ENCODE assay signal across 1 cellular context in the genomic region with DNA sequence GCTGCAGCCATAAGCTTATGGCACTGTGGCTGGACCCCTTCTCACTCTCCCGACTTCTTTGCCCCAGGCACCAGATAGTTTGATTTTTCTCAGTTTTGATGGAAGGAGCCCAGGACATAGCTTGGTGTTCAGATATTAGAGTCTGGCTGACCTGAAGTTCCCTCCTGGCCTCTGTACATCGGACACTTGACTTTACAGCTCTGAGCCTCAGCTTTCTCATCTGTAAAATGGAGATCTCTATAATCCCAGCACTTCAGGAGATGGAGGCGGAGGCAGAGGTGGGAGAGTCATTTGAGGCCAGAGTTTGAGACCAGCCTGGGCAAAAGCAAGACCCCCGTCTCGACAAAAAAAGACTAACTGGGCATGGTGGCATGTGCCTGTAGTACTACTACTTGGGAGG.
TF ChIP-seq lines count a peak whose summit lies in the region.

No MANE protein-coding gene starts in this region.

TF ChIP-seq in SK-N-SH, 30 proteins besides CTCF, POLR2A, EP300 and RAD21 (continued from another document):
- TF ChIP-seq NRF1 (IDR thresholded peaks at IDR 0.05; ENCODE audit: low read depth, low read length) (no peak), TAF1 (IDR thresholded peaks at IDR 0.05; ENCODE audit: borderline replicate concordance, low read depth, low read length) (no peak), MXI1 (IDR thresholded peaks at IDR 0.05; ENCODE audit: low read depth, low read length) (no peak), SMC3 (IDR thresholded peaks at IDR 0.05; ENCODE audit: low read depth, low read length) (no peak), POLR2AphosphoS5 (IDR thresholded peaks at IDR 0.05; ENCODE audit: low read depth, low read length) (no peak), TCF12 (IDR thresholded peaks at IDR 0.05) (no peak)
- TF ChIP-seq, protein P1, sequence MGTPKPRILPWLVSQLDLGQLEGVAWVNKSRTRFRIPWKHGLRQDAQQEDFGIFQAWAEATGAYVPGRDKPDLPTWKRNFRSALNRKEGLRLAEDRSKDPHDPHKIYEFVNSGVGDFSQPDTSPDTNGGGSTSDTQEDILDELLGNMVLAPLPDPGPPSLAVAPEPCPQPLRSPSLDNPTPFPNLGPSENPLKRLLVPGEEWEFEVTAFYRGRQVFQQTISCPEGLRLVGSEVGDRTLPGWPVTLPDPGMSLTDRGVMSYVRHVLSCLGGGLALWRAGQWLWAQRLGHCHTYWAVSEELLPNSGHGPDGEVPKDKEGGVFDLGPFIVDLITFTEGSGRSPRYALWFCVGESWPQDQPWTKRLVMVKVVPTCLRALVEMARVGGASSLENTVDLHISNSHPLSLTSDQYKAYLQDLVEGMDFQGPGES (IDR thresholded peaks at IDR 0.05; ENCODE audit: low read depth, low read length): no peak
- TF ChIP-seq, protein P2, sequence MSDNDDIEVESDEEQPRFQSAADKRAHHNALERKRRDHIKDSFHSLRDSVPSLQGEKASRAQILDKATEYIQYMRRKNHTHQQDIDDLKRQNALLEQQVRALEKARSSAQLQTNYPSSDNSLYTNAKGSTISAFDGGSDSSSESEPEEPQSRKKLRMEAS (IDR thresholded peaks at IDR 0.05; ENCODE audit: low read depth): no peak
- TF ChIP-seq, protein P3, sequence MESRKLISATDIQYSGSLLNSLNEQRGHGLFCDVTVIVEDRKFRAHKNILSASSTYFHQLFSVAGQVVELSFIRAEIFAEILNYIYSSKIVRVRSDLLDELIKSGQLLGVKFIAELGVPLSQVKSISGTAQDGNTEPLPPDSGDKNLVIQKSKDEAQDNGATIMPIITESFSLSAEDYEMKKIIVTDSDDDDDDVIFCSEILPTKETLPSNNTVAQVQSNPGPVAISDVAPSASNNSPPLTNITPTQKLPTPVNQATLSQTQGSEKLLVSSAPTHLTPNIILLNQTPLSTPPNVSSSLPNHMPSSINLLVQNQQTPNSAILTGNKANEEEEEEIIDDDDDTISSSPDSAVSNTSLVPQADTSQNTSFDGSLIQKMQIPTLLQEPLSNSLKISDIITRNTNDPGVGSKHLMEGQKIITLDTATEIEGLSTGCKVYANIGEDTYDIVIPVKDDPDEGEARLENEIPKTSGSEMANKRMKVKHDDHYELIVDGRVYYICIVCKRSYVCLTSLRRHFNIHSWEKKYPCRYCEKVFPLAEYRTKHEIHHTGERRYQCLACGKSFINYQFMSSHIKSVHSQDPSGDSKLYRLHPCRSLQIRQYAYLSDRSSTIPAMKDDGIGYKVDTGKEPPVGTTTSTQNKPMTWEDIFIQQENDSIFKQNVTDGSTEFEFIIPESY (IDR thresholded peaks at IDR 0.05; ENCODE audit: borderline replicate concordance, low read depth): no peak
- TF ChIP-seq, protein P4, sequence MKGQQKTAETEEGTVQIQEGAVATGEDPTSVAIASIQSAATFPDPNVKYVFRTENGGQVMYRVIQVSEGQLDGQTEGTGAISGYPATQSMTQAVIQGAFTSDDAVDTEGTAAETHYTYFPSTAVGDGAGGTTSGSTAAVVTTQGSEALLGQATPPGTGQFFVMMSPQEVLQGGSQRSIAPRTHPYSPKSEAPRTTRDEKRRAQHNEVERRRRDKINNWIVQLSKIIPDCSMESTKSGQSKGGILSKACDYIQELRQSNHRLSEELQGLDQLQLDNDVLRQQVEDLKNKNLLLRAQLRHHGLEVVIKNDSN (IDR thresholded peaks at IDR 0.05; ENCODE audit: borderline replicate concordance, low read depth): no peak
- TF ChIP-seq, protein P5, sequence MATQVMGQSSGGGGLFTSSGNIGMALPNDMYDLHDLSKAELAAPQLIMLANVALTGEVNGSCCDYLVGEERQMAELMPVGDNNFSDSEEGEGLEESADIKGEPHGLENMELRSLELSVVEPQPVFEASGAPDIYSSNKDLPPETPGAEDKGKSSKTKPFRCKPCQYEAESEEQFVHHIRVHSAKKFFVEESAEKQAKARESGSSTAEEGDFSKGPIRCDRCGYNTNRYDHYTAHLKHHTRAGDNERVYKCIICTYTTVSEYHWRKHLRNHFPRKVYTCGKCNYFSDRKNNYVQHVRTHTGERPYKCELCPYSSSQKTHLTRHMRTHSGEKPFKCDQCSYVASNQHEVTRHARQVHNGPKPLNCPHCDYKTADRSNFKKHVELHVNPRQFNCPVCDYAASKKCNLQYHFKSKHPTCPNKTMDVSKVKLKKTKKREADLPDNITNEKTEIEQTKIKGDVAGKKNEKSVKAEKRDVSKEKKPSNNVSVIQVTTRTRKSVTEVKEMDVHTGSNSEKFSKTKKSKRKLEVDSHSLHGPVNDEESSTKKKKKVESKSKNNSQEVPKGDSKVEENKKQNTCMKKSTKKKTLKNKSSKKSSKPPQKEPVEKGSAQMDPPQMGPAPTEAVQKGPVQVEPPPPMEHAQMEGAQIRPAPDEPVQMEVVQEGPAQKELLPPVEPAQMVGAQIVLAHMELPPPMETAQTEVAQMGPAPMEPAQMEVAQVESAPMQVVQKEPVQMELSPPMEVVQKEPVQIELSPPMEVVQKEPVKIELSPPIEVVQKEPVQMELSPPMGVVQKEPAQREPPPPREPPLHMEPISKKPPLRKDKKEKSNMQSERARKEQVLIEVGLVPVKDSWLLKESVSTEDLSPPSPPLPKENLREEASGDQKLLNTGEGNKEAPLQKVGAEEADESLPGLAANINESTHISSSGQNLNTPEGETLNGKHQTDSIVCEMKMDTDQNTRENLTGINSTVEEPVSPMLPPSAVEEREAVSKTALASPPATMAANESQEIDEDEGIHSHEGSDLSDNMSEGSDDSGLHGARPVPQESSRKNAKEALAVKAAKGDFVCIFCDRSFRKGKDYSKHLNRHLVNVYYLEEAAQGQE (IDR thresholded peaks at IDR 0.05; ENCODE audit: low read depth, low read length): no peak
TF ChIP-seq in SK-N-SH: peak in this region for 0.
